1 cellular context compared by ENCODE assay signal in the genomic region with DNA sequence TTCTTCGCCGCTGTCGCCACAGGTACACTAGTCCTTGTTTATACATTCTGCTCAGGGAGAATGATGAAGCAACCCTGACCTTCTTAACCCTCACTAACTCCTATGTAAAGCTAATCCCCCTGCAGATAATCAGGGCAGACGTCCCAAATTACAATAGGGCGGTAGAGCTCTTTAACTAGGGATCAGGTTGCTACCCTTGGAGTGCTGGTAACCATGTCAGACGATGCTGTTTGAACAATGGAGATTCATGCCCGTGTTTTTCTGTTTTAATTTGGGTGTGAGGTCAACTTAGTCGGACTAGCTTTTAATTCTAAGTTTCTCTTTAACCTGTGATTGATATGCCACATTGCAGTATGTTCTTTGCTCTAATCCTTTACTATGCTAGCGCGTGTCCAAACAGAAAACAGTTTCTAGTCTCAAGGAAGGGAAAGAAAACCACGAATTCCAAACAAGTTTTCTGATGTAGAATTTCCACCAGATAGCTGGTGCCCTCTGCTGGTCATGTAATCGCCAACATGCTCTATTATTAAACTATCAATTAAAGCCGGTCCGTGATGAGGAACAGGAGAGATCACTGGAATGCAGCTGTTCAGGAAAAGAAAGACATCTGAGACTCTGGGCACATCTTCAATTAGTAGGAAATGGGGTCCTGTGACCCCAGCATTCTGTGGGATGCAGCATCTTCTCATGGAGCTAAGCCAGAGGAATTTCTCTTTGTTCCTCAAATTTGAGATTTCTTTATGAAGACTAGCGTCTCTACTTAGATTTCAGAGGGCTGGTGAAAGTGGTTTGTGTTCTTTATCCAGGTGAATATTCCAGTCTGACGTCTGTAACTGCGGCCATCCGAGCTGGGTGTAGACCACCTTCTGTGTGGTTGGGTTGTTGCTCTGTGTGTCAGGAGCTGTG.
A peak's percentile ranks its signal among the peaks of the same experiment; 100 is the strongest.
TF ChIP-seq lines count a peak whose summit lies in the region.

No MANE protein-coding gene starts in this region.

TF ChIP-seq in HepG2, 621 proteins besides CTCF, POLR2A, EP300 and RAD21 (continued from another document):
- TF ChIP-seq ZNF142 (CRISPR knock-in tag; IDR thresholded peaks at IDR 0.05): no peak
- no peak for TF ChIP-seq HOXA9 (CRISPR knock-in tag; IDR thresholded peaks at IDR 0.05; ENCODE audit: borderline replicate concordance)
- no peak for TF ChIP-seq ARNT2 (CRISPR knock-in tag; IDR thresholded peaks at IDR 0.05; ENCODE audit: low read depth)
- no peak for TF ChIP-seq TFDP2 (CRISPR knock-in tag; IDR thresholded peaks at IDR 0.05)
- TF ChIP-seq, protein P1, sequence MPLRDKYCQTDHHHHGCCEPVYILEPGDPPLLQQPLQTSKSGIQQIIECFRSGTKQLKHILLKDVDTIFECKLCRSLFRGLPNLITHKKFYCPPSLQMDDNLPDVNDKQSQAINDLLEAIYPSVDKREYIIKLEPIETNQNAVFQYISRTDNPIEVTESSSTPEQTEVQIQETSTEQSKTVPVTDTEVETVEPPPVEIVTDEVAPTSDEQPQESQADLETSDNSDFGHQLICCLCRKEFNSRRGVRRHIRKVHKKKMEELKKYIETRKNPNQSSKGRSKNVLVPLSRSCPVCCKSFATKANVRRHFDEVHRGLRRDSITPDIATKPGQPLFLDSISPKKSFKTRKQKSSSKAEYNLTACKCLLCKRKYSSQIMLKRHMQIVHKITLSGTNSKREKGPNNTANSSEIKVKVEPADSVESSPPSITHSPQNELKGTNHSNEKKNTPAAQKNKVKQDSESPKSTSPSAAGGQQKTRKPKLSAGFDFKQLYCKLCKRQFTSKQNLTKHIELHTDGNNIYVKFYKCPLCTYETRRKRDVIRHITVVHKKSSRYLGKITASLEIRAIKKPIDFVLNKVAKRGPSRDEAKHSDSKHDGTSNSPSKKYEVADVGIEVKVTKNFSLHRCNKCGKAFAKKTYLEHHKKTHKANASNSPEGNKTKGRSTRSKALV (CRISPR knock-in tag; IDR thresholded peaks at IDR 0.05): no peak
- no peak for TF ChIP-seq PHF8 (CRISPR knock-in tag; IDR thresholded peaks at IDR 0.05)
- TF ChIP-seq HCFC1 (IDR thresholded peaks at IDR 0.05; ENCODE audit: low read depth, low read length): no peak
- no peak for TF ChIP-seq ZNF431 (CRISPR knock-in tag; IDR thresholded peaks at IDR 0.05; ENCODE audit: borderline replicate concordance, low read depth)
- TF ChIP-seq NR2F2 (IDR thresholded peaks at IDR 0.05; ENCODE audit: borderline replicate concordance, low read depth): peak; percentile 82
- TF ChIP-seq, protein P2, sequence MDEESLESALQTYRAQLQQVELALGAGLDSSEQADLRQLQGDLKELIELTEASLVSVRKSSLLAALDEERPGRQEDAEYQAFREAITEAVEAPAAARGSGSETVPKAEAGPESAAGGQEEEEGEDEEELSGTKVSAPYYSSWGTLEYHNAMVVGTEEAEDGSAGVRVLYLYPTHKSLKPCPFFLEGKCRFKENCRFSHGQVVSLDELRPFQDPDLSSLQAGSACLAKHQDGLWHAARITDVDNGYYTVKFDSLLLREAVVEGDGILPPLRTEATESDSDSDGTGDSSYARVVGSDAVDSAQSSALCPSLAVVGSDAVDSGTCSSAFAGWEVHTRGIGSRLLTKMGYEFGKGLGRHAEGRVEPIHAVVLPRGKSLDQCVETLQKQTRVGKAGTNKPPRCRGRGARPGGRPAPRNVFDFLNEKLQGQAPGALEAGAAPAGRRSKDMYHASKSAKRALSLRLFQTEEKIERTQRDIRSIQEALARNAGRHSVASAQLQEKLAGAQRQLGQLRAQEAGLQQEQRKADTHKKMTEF (CRISPR knock-in tag; IDR thresholded peaks at IDR 0.05): peak; percentile 34
- no peak for TF ChIP-seq ZNF329 (CRISPR knock-in tag; IDR thresholded peaks at IDR 0.05; ENCODE audit: low read depth)
- no peak for TF ChIP-seq ZNF33B (CRISPR knock-in tag; IDR thresholded peaks at IDR 0.05)
- peak; percentile 92 for TF ChIP-seq STAG1 (CRISPR knock-in tag; IDR thresholded peaks at IDR 0.05)
- no peak for TF ChIP-seq IRX3 (CRISPR knock-in tag; IDR thresholded peaks at IDR 0.05; ENCODE audit: borderline replicate concordance, low read depth)
- TF ChIP-seq GABPB1 (CRISPR knock-in tag; IDR thresholded peaks at IDR 0.05): no peak
- TF ChIP-seq, protein P3, sequence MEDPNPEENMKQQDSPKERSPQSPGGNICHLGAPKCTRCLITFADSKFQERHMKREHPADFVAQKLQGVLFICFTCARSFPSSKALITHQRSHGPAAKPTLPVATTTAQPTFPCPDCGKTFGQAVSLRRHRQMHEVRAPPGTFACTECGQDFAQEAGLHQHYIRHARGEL (CRISPR knock-in tag; IDR thresholded peaks at IDR 0.05): no peak
- TF ChIP-seq GFI1 (CRISPR knock-in tag; IDR thresholded peaks at IDR 0.05; ENCODE audit: borderline replicate concordance): peak; percentile 69; the same call in 1 of the 2 replicates
- 0 out of 2 replicates have a peak, but pooled peaks have one; percentile 13 for TF ChIP-seq THAP11 (CRISPR knock-in tag; IDR thresholded peaks at IDR 0.05)
- no peak for TF ChIP-seq ZBTB3 (CRISPR knock-in tag; IDR thresholded peaks at IDR 0.05; ENCODE audit: borderline replicate concordance, low read depth)
- no peak for TF ChIP-seq FOXK2 (IDR thresholded peaks at IDR 0.05)
- TF ChIP-seq ZNF513 (CRISPR knock-in tag; conservative IDR thresholded peaks at IDR 0.05): no peak
- TF ChIP-seq EHMT2 (IDR thresholded peaks at IDR 0.05; ENCODE audit: borderline replicate concordance, low read depth, low read length): no peak
- TF ChIP-seq ZNF414 (CRISPR knock-in tag; IDR thresholded peaks at IDR 0.05): no peak
- no peak for TF ChIP-seq KMT2A (CRISPR knock-in tag; IDR thresholded peaks at IDR 0.05)
- peak; percentile 50; the same call in 1 of the 2 replicates for TF ChIP-seq FOXK1 (CRISPR knock-in tag; IDR thresholded peaks at IDR 0.05; ENCODE audit: borderline replicate concordance, low read depth)
- TF ChIP-seq PHF21A (CRISPR knock-in tag; IDR thresholded peaks at IDR 0.05): peak; percentile 52
- TF ChIP-seq CEBPG (CRISPR knock-in tag; IDR thresholded peaks at IDR 0.05): peak; percentile 88
- no peak for TF ChIP-seq LRRFIP1 (CRISPR knock-in tag; conservative IDR thresholded peaks at IDR 0.05)
- TF ChIP-seq SOX5 (CRISPR knock-in tag; IDR thresholded peaks at IDR 0.05; ENCODE audit: borderline replicate concordance): peak; percentile 65; the same call in 1 of the 2 replicates
- TF ChIP-seq, protein P4, sequence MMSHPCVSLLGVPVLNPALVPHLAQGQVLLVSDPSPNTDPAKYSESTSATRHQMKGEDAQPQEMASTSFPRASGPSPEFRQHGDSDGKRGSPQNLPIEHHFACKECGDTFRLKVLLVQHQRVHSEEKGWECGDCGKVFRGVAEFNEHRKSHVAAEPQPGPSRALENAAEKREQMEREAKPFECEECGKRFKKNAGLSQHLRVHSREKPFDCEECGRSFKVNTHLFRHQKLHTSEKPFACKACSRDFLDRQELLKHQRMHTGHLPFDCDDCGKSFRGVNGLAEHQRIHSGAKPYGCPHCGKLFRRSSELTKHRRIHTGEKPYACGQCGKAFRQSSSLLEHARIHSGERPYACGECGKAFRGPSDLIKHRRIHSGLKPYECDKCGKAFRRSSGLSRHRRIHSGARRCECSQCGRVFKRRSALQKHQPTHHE (CRISPR knock-in tag; IDR thresholded peaks at IDR 0.05; ENCODE audit: borderline replicate concordance): no peak
- TF ChIP-seq PAX8 (CRISPR knock-in tag; IDR thresholded peaks at IDR 0.05; ENCODE audit: borderline replicate concordance): no peak
- no peak for TF ChIP-seq GATA4 (IDR thresholded peaks at IDR 0.05; ENCODE audit: borderline replicate concordance, low read depth)
- TF ChIP-seq ZNF24 (IDR thresholded peaks at IDR 0.05): no peak
- no peak for TF ChIP-seq ZNF562 (CRISPR knock-in tag; IDR thresholded peaks at IDR 0.05; ENCODE audit: borderline replicate concordance)
- no peak for TF ChIP-seq CERS6 (CRISPR knock-in tag; IDR thresholded peaks at IDR 0.05)
